8 cellular contexts compared by ENCODE assay signal in the genomic region with DNA sequence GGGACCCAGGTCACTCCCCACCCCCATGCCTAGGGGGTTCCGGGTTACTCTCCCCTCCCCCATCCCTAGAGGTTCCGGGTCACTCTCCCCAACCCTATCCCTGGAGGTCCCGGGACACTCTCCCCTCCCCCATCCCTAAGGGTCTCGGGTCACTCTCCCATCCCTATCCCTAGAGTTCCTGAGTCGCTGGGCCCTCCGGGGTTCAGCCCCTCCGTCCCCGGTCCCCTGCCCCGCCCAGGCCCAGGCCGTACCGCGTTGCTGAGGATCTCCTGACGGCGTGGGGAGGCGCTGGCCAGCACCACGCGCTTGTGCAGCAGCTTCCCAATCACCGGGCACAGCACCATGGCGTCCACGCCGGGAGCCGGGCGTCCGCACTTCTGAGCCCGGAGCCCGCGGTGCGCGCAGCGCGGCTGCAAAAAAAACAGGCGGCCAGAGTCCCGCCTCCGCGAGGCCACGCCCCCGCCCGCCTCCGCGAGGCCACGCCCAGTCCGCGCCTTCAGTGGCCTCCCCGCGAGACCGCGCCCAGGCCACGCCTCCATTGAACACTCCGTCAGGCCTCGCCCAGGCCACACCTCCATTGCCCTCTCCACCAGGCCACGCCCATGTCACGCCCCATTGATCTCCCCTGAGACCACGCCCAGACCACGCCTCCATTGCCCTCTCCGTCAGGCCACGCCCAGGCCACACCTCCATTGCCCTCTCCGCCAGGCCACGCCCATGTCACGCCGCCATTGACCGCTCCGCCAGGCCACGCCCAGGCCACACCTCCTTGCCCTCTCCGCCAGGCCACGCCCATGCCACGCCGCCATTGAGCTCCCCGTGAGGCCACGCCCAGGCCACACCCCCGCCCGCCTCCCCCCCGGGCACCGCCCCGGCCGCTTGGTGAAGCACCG. TPM values are rescaled to one million over a fixed set of nuclear protein-coding genes. Genes with fewer than 3 reads are reported as not detected.
DNase-seq lines count a peak whose midpoint lies in the region; ATAC-seq and TF ChIP-seq lines count a peak whose summit lies in the region.

A gene with protein sequence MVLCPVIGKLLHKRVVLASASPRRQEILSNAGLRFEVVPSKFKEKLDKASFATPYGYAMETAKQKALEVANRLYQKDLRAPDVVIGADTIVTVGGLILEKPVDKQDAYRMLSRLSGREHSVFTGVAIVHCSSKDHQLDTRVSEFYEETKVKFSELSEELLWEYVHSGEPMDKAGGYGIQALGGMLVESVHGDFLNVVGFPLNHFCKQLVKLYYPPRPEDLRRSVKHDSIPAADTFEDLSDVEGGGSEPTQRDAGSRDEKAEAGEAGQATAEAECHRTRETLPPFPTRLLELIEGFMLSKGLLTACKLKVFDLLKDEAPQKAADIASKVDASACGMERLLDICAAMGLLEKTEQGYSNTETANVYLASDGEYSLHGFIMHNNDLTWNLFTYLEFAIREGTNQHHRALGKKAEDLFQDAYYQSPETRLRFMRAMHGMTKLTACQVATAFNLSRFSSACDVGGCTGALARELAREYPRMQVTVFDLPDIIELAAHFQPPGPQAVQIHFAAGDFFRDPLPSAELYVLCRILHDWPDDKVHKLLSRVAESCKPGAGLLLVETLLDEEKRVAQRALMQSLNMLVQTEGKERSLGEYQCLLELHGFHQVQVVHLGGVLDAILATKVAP (minus strand): TSS at position 413 of the 893 bp plus-strand sequence. CDS start 69 bp downstream, at position 344.

- H3K4me3 ChIP-seq in H7 (ENCODE audit: insufficient read depth, low read depth, low read length), result peak within 1 kb of the TSS; percentile 85
- peak within 1 kb of the TSS; percentile 74 for H3K4me3 ChIP-seq in NB4 (ENCODE audit: low read depth, low read length)
- H3K4me3 ChIP-seq in gastroesophageal sphincter, result peak within 1 kb of the TSS; percentile 75 to 79
- peak within 1 kb of the TSS; percentile 97 to 100 for H3K4me3 ChIP-seq in tibial artery

- TF ChIP-seq CTCF in NB4 (IDR thresholded peaks at IDR 0.05; ENCODE audit: low read depth, low read length), result no peak
- TF ChIP-seq CTCF in gastroesophageal sphincter (IDR thresholded peaks at IDR 0.05), result no peak
- no peak for TF ChIP-seq CTCF in osteocyte (IDR thresholded peaks at IDR 0.05)
- TF ChIP-seq CTCF in tibial artery (IDR thresholded peaks at IDR 0.05), result peak in 1 of 2 experiments; percentile 7

- H3K27ac ChIP-seq in gastroesophageal sphincter (peak within 1 kb of the TSS; percentile 62 to 98 (median 94)), tibial artery (peak within 1 kb of the TSS; percentile 87 to 94)

- DNase-seq in ELF-1 (ENCODE audit: low read depth, low spot score) (peak; percentile 100), H7 (peak; percentile 99), NB4 (ENCODE audit: low read depth) (peak; percentile 89), osteocyte (ENCODE audit: extremely low spot score, unreplicated experiment) (peak; percentile 100), tibial artery (peak; percentile 99 to 100), amygdala (lab: John Stamatoyannopoulos, UW) (no peak)
- DNase-seq in activated T-helper 9 cell treated with anti-CD3 and anti-CD28 coated beads, Interleukin-2, amount 50 U/mL, for 16 hours (ENCODE audit: low read depth), result peak; percentile 100

- H3K36me3 ChIP-seq in H7 (replicated peaks; ENCODE audit: control insufficient read depth, insufficient read depth, low read length) (peaks cover 6% of the 10 kb centered on the region), gastroesophageal sphincter (no peaks in the 10 kb centered on the region), tibial artery (no peaks in the 10 kb centered on the region)

- no peaks in the 10 kb centered on the region for H3K27me3 ChIP-seq in H7 (ENCODE audit: control insufficient read depth, insufficient read depth, low read length)
- no peaks in the 10 kb centered on the region for H3K27me3 ChIP-seq in gastroesophageal sphincter
- no peaks in the 10 kb centered on the region for H3K27me3 ChIP-seq in tibial artery

- intact Hi-C loops in tibial artery (cut with DNase I; ENCODE audit: low total_unique reads), result loop anchor here (2.0 to 10.0 kb wide), 4 partner anchors 60 to 1142 kb away; a partner anchor contains a TSS

- H3K4me1 ChIP-seq in gastroesophageal sphincter, result peaks cover 0 to 35% (median 13%) of the 10 kb centered on the region in 3 donors
- peaks cover 0 to 32% (median 22%) of the 10 kb centered on the region in 4 donors for H3K4me1 ChIP-seq in tibial artery

- peaks cover 7% of the 10 kb centered on the region for H3K9me3 Mint-ChIP-seq in osteocyte (ENCODE audit: unreplicated experiment)

- TF ChIP-seq POLR2A in NB4 (IDR thresholded peaks at IDR 0.05; ENCODE audit: extremely low read depth, insufficient read length) (peak; percentile 78), gastroesophageal sphincter (IDR thresholded peaks at IDR 0.05) (peak; percentile 62 to 65)

- peak within 1 kb of the TSS; percentile 87 for H3K4me3 Mint-ChIP-seq in osteocyte (ENCODE audit: unreplicated experiment)

- WGBS in gastroesophageal sphincter (ENCODE audit: low coverage in 1 of 2), 2 donors, result 0% methylated on average over 7 to 16 of the region's 76 CpGs

- peaks cover 12% of the 10 kb centered on the region for H3K36me3 Mint-ChIP-seq in osteocyte (ENCODE audit: unreplicated experiment)

- H3K4me1 Mint-ChIP-seq in osteocyte (ENCODE audit: unreplicated experiment), result peaks cover 5% of the 10 kb centered on the region

- H3K9me3 ChIP-seq in gastroesophageal sphincter, result no peaks in the 10 kb centered on the region
- no peaks in the 10 kb centered on the region for H3K9me3 ChIP-seq in tibial artery

- peaks cover 10% of the 10 kb centered on the region for H3K27me3 Mint-ChIP-seq in osteocyte (ENCODE audit: unreplicated experiment)

- peak within 1 kb of the TSS; percentile 90 for H3K27ac Mint-ChIP-seq in osteocyte (ENCODE audit: unreplicated experiment)

- ATAC-seq in gastroesophageal sphincter, result peak; percentile 92

- TF ChIP-seq EP300 in gastroesophageal sphincter (IDR thresholded peaks at IDR 0.05), result no peak

RNA-seq across cellular contexts. Expression of the gene that starts here (rescaled TPM):
- total RNA-seq in H7 (2014; rRNA removed; shearing (Covaris generic)), result 36.5 and 37.0 TPM in 2 replicates
- total RNA-seq in gastroesophageal sphincter (10 to 100 TPM; 29.7 to 35.1 (median 32.5) TPM), osteocyte (33.3 and 35.9 TPM in 2 replicates)

Comparison
In these comparisons a context has a peak if more than half of its experiments do, and no peak if none do; other contexts are left out.
1. DNase-seq: peak in ELF-1 (single experiment), H7 (single experiment), NB4 (single experiment), activated T-helper 9 cell treated with anti-CD3 and anti-CD28 coated beads, Interleukin-2, amount 50 U/mL, for 16 hours (single experiment), osteocyte (single experiment) and tibial artery (2 of 2); none in amygdala (0 of 56).
2. Peak in every context shown above with its lines, with median percentiles within 50 percentile points of each other: H3K4me3 ChIP-seq.